ENCODE assay signal across 2 cellular contexts in the genomic region with DNA sequence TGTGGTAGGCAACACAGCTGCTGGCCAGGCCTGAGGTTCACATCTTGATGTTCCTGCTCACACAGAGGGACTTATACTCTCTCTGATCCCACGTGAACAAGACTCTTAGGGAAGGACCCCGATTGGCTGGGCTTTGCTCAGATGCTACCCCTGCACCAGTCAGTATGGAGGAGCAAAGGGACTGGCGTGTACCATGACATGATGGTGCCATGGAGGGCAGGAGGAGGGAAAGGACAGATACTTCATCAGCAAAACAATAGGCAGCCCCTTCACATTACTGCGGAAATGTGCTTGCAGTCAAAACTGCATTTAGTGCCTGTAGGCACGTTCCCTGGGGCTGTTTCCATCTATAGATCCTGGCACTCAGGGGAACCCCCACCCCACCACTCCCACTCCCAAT.
TF ChIP-seq lines count a peak whose summit lies in the region.

No MANE protein-coding gene starts in this region.

TF ChIP-seq in A549, 52 proteins besides CTCF, POLR2A, EP300 and RAD21 (continued from another document):
- TF ChIP-seq, protein P1, sequence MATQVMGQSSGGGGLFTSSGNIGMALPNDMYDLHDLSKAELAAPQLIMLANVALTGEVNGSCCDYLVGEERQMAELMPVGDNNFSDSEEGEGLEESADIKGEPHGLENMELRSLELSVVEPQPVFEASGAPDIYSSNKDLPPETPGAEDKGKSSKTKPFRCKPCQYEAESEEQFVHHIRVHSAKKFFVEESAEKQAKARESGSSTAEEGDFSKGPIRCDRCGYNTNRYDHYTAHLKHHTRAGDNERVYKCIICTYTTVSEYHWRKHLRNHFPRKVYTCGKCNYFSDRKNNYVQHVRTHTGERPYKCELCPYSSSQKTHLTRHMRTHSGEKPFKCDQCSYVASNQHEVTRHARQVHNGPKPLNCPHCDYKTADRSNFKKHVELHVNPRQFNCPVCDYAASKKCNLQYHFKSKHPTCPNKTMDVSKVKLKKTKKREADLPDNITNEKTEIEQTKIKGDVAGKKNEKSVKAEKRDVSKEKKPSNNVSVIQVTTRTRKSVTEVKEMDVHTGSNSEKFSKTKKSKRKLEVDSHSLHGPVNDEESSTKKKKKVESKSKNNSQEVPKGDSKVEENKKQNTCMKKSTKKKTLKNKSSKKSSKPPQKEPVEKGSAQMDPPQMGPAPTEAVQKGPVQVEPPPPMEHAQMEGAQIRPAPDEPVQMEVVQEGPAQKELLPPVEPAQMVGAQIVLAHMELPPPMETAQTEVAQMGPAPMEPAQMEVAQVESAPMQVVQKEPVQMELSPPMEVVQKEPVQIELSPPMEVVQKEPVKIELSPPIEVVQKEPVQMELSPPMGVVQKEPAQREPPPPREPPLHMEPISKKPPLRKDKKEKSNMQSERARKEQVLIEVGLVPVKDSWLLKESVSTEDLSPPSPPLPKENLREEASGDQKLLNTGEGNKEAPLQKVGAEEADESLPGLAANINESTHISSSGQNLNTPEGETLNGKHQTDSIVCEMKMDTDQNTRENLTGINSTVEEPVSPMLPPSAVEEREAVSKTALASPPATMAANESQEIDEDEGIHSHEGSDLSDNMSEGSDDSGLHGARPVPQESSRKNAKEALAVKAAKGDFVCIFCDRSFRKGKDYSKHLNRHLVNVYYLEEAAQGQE (IDR thresholded peaks at IDR 0.05): no peak
- no peak for TF ChIP-seq CHD4 (IDR thresholded peaks at IDR 0.05; ENCODE audit: borderline replicate concordance)
- no peak for TF ChIP-seq RFX5 (IDR thresholded peaks at IDR 0.05)
- TF ChIP-seq TP53 (CRISPR knock-in tag; IDR thresholded peaks at IDR 0.05): no peak
- TF ChIP-seq, protein P2, sequence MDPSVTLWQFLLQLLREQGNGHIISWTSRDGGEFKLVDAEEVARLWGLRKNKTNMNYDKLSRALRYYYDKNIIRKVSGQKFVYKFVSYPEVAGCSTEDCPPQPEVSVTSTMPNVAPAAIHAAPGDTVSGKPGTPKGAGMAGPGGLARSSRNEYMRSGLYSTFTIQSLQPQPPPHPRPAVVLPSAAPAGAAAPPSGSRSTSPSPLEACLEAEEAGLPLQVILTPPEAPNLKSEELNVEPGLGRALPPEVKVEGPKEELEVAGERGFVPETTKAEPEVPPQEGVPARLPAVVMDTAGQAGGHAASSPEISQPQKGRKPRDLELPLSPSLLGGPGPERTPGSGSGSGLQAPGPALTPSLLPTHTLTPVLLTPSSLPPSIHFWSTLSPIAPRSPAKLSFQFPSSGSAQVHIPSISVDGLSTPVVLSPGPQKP (IDR thresholded peaks at IDR 0.05; ENCODE audit: low read depth, low read length): no peak
- TF ChIP-seq ZNF302 (CRISPR knock-in tag; IDR thresholded peaks at IDR 0.05): no peak
- no peak for TF ChIP-seq MAFK (IDR thresholded peaks at IDR 0.05; ENCODE audit: partially characterized antibody)

TF ChIP-seq in WTC11, 78 proteins besides CTCF, POLR2A, EP300 and RAD21 (continued from another document):
- TF ChIP-seq MXD4 (CRISPR knock-in tag; IDR thresholded peaks at IDR 0.05; ENCODE audit: borderline replicate concordance) (no peak), ZNF138 (CRISPR knock-in tag; conservative IDR thresholded peaks at IDR 0.05) (no peak), SP1 (CRISPR knock-in tag; conservative IDR thresholded peaks at IDR 0.05) (no peak), ZNF317 (CRISPR knock-in tag; IDR thresholded peaks at IDR 0.05; ENCODE audit: borderline replicate concordance, low read depth) (no peak), FOXK1 (CRISPR knock-in tag; IDR thresholded peaks at IDR 0.05) (no peak), KAT7 (CRISPR knock-in tag; IDR thresholded peaks at IDR 0.05; ENCODE audit: borderline replicate concordance) (no peak), CREM (CRISPR knock-in tag; IDR thresholded peaks at IDR 0.05) (no peak), SMAD3 (CRISPR knock-in tag; IDR thresholded peaks at IDR 0.05; ENCODE audit: borderline replicate concordance) (no peak), TP53 (CRISPR knock-in tag; IDR thresholded peaks at IDR 0.05) (no peak), NR1H2 (CRISPR knock-in tag; IDR thresholded peaks at IDR 0.05) (no peak), ZBTB21 (CRISPR knock-in tag; IDR thresholded peaks at IDR 0.05; ENCODE audit: borderline replicate concordance) (no peak)
- TF ChIP-seq, protein P3, sequence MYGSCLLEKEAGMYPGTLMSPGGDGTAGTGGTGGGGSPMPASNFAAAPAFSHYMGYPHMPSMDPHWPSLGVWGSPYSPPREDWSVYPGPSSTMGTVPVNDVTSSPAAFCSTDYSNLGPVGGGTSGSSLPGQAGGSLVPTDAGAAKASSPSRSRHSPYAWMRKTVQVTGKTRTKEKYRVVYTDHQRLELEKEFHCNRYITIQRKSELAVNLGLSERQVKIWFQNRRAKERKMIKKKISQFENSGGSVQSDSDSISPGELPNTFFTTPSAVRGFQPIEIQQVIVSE (CRISPR knock-in tag; IDR thresholded peaks at IDR 0.05; ENCODE audit: borderline replicate concordance): no peak
